Comparison of ENCODE assay signal across 17 cellular contexts in genomic region chr4:82363896-82364487, GRCh38. TPM values are rescaled to one million over a fixed set of nuclear protein-coding genes. Genes with fewer than 3 reads are reported as not detected.
A peak's percentile ranks its signal among the peaks of the same experiment; 100 is the strongest.
DNase-seq lines count a peak whose midpoint lies in the region; ATAC-seq, FAIRE-seq and TF ChIP-seq lines count a peak whose summit lies in the region.
"Had no signal": no experiment of that assay in that cellular context is flagged by ENCODE, and none has a peak within 500 bp of the region (broad histone marks: within the 10 kb centered on the region; RNA-seq: fewer than 3 reads in every experiment).

No MANE protein-coding gene starts in this region.

- no peak overlapping the region for H2BK120ac ChIP-seq in H1 (replicated peaks; ENCODE audit: low read depth, low read length)

- no peak for DNase-seq in activated naive CD4-positive, alpha-beta T cell treated with anti-CD3 and anti-CD28 coated beads for 36 hours
- DNase-seq in activated naive CD4-positive, alpha-beta T cell treated with anti-CD3 and anti-CD28 coated beads, Interleukin-2, amount 50 U/mL, for 16 hours = no peak
- DNase-seq in RWPE1 (ENCODE audit: low spot score) = no peak
- DNase-seq in H1 (ENCODE audit: low read depth in 1 of 2, low spot score in 2 of 2) = no peak
- no peak for DNase-seq in stimulated activated naive CD8-positive, alpha-beta T cell treated with anti-CD3 and anti-CD28 coated beads, Interleukin-15, amount 100 ng/mL, for 72 hours
- no peak for DNase-seq in NCI-H1930 (lab: John Stamatoyannopoulos, UW)
- DNase-seq in NCI-H1092 (lab: John Stamatoyannopoulos, UW) = no peak
- no peak for DNase-seq in caudate nucleus (lab: John Stamatoyannopoulos, UW)
- DNase-seq: activated CD4-positive, CD25-positive, alpha-beta regulatory T cell; KBM-7; left lung; NCI-H1417 treated with DMSO at 0.1 percent for 48 hours; NCI-H446 treated with DMSO at 0.1 percent for 48 hours; right lobe of liver; stimulated activated CD4-positive, alpha-beta T cell treated with anti-CD3 and anti-CD28 coated beads, Interleukin-4, amount 100 ng/mL, for 4 hours; stimulated activated naive B cell treated with anti-CD40 and anti-IgM and Interleukin-4, amounts not matched to agents 10 μg/mL and 1 μg/mL and 100 μg/mL, for 72 hours had no signal

- no peak overlapping the region for H3K56ac ChIP-seq in H1 (replicated peaks; ENCODE audit: insufficient read length, low read depth, low read length)

- peaks cover 38 to 53% of the 10 kb centered on the region in 2 experiments for H4K20me1 ChIP-seq in H1 (replicated peaks in 1 of 2; ENCODE audit: control insufficient read depth in 1 of 2, insufficient read depth in 2 of 2, low read length in 2 of 2)

- H2BK15ac ChIP-seq in H1 (ENCODE audit: low read length) = no peak overlapping the region

- peaks cover 48% of the 10 kb centered on the region for H3K36me3 Mint-ChIP-seq in activated naive CD4-positive, alpha-beta T cell treated with anti-CD3 and anti-CD28 coated beads for 36 hours (ENCODE audit: low read depth)

- TF ChIP-seq POLR2A in H1 (IDR thresholded peaks at IDR 0.05; ENCODE audit: control extremely low read depth in 1 of 2, low read depth in 2 of 2, low read length in 2 of 2) = no peak; a peak in 1 of 3 replicates

- no peak overlapping the region for H3K4me3 ChIP-seq in H1 (ENCODE audit: extremely low read depth in 1 of 4, insufficient read depth in 2 of 4, low read depth in 3 of 4, low read length in 4 of 4)
- H3K4me3 ChIP-seq: left lung, right lobe of liver had no signal

- 83% methylated on average over 4 of the region's 4 CpGs; no CpG with 5 or more reads in 1 of the 2 experiments for WGBS in H1 (ENCODE audit: extremely low coverage in 1 of 2, insufficient coverage in 1 of 2, insufficient read length in 1 of 2, insufficient replicate concordance in 2 of 2, low coverage in 1 of 2, low lambda C conversion rate in 2 of 2, missing lambda C conversion rate in 1 of 2), 2 experiments

- CTCF ChIA-PET in activated naive CD4-positive, alpha-beta T cell treated with anti-CD3 and anti-CD28 coated beads for 36 hours (lab: Charles Lee) = no interaction called here
- CTCF ChIA-PET in RWPE1 (lab: Yijun Ruan, JAX) = no interaction called here
- CTCF ChIA-PET in H1 (lab: Charles Lee; ENCODE audit: partially characterized antibody) = no interaction called here

- H2BK20ac ChIP-seq in H1 (ENCODE audit: low read length) = no peak overlapping the region

- no peaks in the 10 kb centered on the region for H3K9me3 Mint-ChIP-seq in activated naive CD4-positive, alpha-beta T cell treated with anti-CD3 and anti-CD28 coated beads for 36 hours
- H3K9me3 Mint-ChIP-seq in stimulated activated naive CD8-positive, alpha-beta T cell treated with anti-CD3 and anti-CD28 coated beads, Interleukin-15, amount 100 ng/mL, for 72 hours = no peaks in the 10 kb centered on the region
- H3K9me3 Mint-ChIP-seq: stimulated activated naive B cell treated with anti-CD40 and anti-IgM and Interleukin-4, amounts not matched to agents 10 μg/mL and 1 μg/mL and 100 μg/mL, for 72 hours had no signal

- no peak overlapping the region; the same call in 1 of the 2 replicates for H4K8ac ChIP-seq in H1 (ENCODE audit: extremely low read depth, insufficient read depth, low read length)

- POLR2A ChIA-PET in RWPE1 (lab: Yijun Ruan, JAX; ENCODE audit: low non-redundant PET) (no interaction called here), H1 (lab: Charles Lee; ENCODE audit: partially characterized antibody) (interaction anchor here (1.5 to 9.1 kb wide), 7 partner anchors 8 to 66 kb away, joined by 4 to 104 read pairs (median 10); partner anchors contain the start of genes ENOPH1, HNRNPD and HNRNPDL)

- TF ChIP-seq RAD21 in H1 (IDR thresholded peaks at IDR 0.05 in 1 of 2, conservative IDR thresholded peaks at IDR 0.05 in 1 of 2; ENCODE audit: low read depth in 2 of 2, low read length in 2 of 2) = no peak

- peaks cover 0 to 3% (median 0%) of the 10 kb centered on the region in 4 experiments; a peak in 3 of 7 replicates for H3K4me1 ChIP-seq in H1 (replicated peaks in 1 of 4; ENCODE audit: control insufficient read depth in 3 of 4, insufficient read depth in 4 of 4, low read length in 3 of 4)

- intact Hi-C loops in activated naive CD4-positive, alpha-beta T cell treated with anti-CD3 and anti-CD28 coated beads for 36 hours (cut with micrococcal nuclease) = no loop called here

- H3K9ac ChIP-seq in H1 (replicated peaks in 1 of 4; ENCODE audit: extremely low read depth in 1 of 4, low read depth in 3 of 4, low read length in 3 of 4) = no peak overlapping the region

- no peak overlapping the region for H3K23ac ChIP-seq in H1 (ENCODE audit: insufficient read length)

- H3K4me3 Mint-ChIP-seq in activated naive CD4-positive, alpha-beta T cell treated with anti-CD3 and anti-CD28 coated beads for 36 hours = no peak overlapping the region
- H3K4me3 Mint-ChIP-seq in stimulated activated naive CD8-positive, alpha-beta T cell treated with anti-CD3 and anti-CD28 coated beads, Interleukin-15, amount 100 ng/mL, for 72 hours = peak overlapping the region; percentile 44 to 65

- no peak for TF ChIP-seq CTCF in RWPE1 (conservative IDR thresholded peaks at IDR 0.05; ENCODE audit: low read depth)
- TF ChIP-seq CTCF in H1 (IDR thresholded peaks at IDR 0.05; ENCODE audit: control extremely low read depth in 1 of 3, insufficient read depth in 1 of 3, low read depth in 1 of 3, low read length in 3 of 3) = no peak

- peaks cover 53 to 100% of the 10 kb centered on the region in 2 experiments for H3K79me2 ChIP-seq in H1 (ENCODE audit: control insufficient read depth in 1 of 2, insufficient read depth in 2 of 2, low read length in 2 of 2)

- ATAC-seq in stimulated activated naive CD8-positive, alpha-beta T cell treated with anti-CD3 and anti-CD28 coated beads, Interleukin-15, amount 100 ng/mL, for 72 hours = no peak
- ATAC-seq: left lung; Panc1; stimulated activated naive B cell treated with anti-CD40 and anti-IgM and Interleukin-4, amounts not matched to agents 10 μg/mL and 1 μg/mL and 100 μg/mL, for 72 hours had no signal

- H3K27me3 ChIP-seq in H1 (replicated peaks in 1 of 4; ENCODE audit: control insufficient read depth in 3 of 4, extremely low read depth in 1 of 4, insufficient read depth in 3 of 4, low read length in 3 of 4) = no peaks in the 10 kb centered on the region
- H3K27me3 ChIP-seq: left lung, right lobe of liver had no signal

- no peak overlapping the region for H2BK12ac ChIP-seq in H1 (ENCODE audit: low read depth, low read length)

- H3K79me1 ChIP-seq in H1 (ENCODE audit: low read depth, low read length) = no peaks in the 10 kb centered on the region

- peaks cover 5 to 53% (median 12%) of the 10 kb centered on the region in 4 experiments; a peak in 7 of 8 replicates for H3K36me3 ChIP-seq in H1 (ENCODE audit: control insufficient read depth in 2 of 4, insufficient read depth in 4 of 4, low read length in 3 of 4)

- H2BK5ac ChIP-seq in H1 (ENCODE audit: low read depth, low read length) = no peak overlapping the region

- H3K9me3 ChIP-seq in H1 (ENCODE audit: insufficient read depth in 2 of 2, low read depth in 1 of 2, low read length in 1 of 2) = no peaks in the 10 kb centered on the region
- H3K9me3 ChIP-seq: left lung, right lobe of liver had no signal

- no peaks in the 10 kb centered on the region for H3K23me2 ChIP-seq in H1 (ENCODE audit: low read depth, low read length)

- no peak for FAIRE-seq in H1 (lab: Jason Lieb, UNC)

- peak overlapping the region; percentile 50 for H3K27ac Mint-ChIP-seq in activated naive CD4-positive, alpha-beta T cell treated with anti-CD3 and anti-CD28 coated beads for 36 hours
- H3K27ac Mint-ChIP-seq in stimulated activated naive CD8-positive, alpha-beta T cell treated with anti-CD3 and anti-CD28 coated beads, Interleukin-15, amount 100 ng/mL, for 72 hours = no peak overlapping the region

- H3K4ac ChIP-seq in H1 (replicated peaks; ENCODE audit: insufficient read length, low read depth, low read length) = no peak overlapping the region

- no peak overlapping the region for H4K5ac ChIP-seq in H1 (ENCODE audit: insufficient read length, low read depth, low read length)

- no peak overlapping the region for H3K14ac ChIP-seq in H1 (ENCODE audit: insufficient read length)

- no peak overlapping the region for H4K91ac ChIP-seq in H1 (replicated peaks; ENCODE audit: insufficient read length, low read length)

- H3K4me1 Mint-ChIP-seq in activated naive CD4-positive, alpha-beta T cell treated with anti-CD3 and anti-CD28 coated beads for 36 hours (ENCODE audit: low read depth) = peaks cover 87% of the 10 kb centered on the region
- peaks cover 89% of the 10 kb centered on the region for H3K4me1 Mint-ChIP-seq in stimulated activated naive CD8-positive, alpha-beta T cell treated with anti-CD3 and anti-CD28 coated beads, Interleukin-15, amount 100 ng/mL, for 72 hours

- TF ChIP-seq EP300 in H1 (IDR thresholded peaks at IDR 0.05; ENCODE audit: borderline replicate concordance in 1 of 2, low read depth in 2 of 2, low read length in 2 of 2) = no peak

- no peak overlapping the region for H2AFZ ChIP-seq in H1 (ENCODE audit: low read length)

- no peak overlapping the region for H2AK5ac ChIP-seq in H1 (ENCODE audit: low read depth, low read length)

- no peaks in the 10 kb centered on the region for H3K27me3 Mint-ChIP-seq in activated naive CD4-positive, alpha-beta T cell treated with anti-CD3 and anti-CD28 coated beads for 36 hours (ENCODE audit: low read depth)
- H3K27me3 Mint-ChIP-seq in stimulated activated naive CD8-positive, alpha-beta T cell treated with anti-CD3 and anti-CD28 coated beads, Interleukin-15, amount 100 ng/mL, for 72 hours = no peaks in the 10 kb centered on the region
- H3K27me3 Mint-ChIP-seq: stimulated activated naive B cell treated with anti-CD40 and anti-IgM and Interleukin-4, amounts not matched to agents 10 μg/mL and 1 μg/mL and 100 μg/mL, for 72 hours had no signal

- H3K18ac ChIP-seq in H1 (ENCODE audit: extremely low read depth, low read length) = no peak overlapping the region

- H3K4me2 ChIP-seq in H1 (ENCODE audit: insufficient read depth in 1 of 2, low read depth in 2 of 2, low read length in 2 of 2) = no peak overlapping the region

- H3K27ac ChIP-seq in RWPE1 (peak overlapping the region; percentile 53), H1 (ENCODE audit: low read depth, low read length) (no peak overlapping the region), caudate nucleus (ENCODE audit: low read depth, low read length) (no peak overlapping the region)
- H3K27ac ChIP-seq: left lung, right lobe of liver had no signal

RNA-seq across cellular contexts. Expression of gene HNRNPD, which starts 9.8 kb away (rescaled TPM):
- total RNA-seq in activated naive CD4-positive, alpha-beta T cell treated with anti-CD3 and anti-CD28 coated beads for 36 hours = 100 to 1,000 TPM; 340 to 367 TPM
- total RNA-seq in H1 (2021; fragmentation: NEBNext Ultra II Directional; extraction: Animal tissue kit (Norgen Biotek cat#: 25700)) = 642 and 646 TPM in 2 replicates
- 118 and 144 TPM in 2 replicates for polyA plus RNA-seq in H1 (2011; rRNA removed)
- polyA plus RNA-seq in H1 (2011; cell fraction: cytosol; rRNA removed) = 153 TPM
- polyA plus RNA-seq in H1 (2011; cell fraction: nucleus; rRNA removed) = 156 TPM
- polyA plus RNA-seq in H1 (2012, experiment 1 of 2) = 510 to 581 TPM (median 530 TPM) in 4 replicates
- polyA plus RNA-seq in H1 (2012, experiment 2 of 2) = 265 TPM
- polyA plus RNA-seq in H1 (2013, experiment 1 of 2) = 610 TPM
- 607 TPM for polyA plus RNA-seq in H1 (2013, experiment 2 of 2)
- 33.5 and 37.3 TPM in 2 replicates for polyA minus RNA-seq in H1 (2011; rRNA and poly(A)+ RNA removed)
- 85.3 TPM for polyA minus RNA-seq in H1 (2011; cell fraction: cytosol; rRNA and poly(A)+ RNA removed)
- polyA minus RNA-seq in H1 (2011; cell fraction: nucleus; rRNA and poly(A)+ RNA removed) = 102 TPM
